In genomic region chr3:187926620-187927019, GRCh38 we compare ENCODE assay signal across 22 cellular contexts.
A peak's percentile ranks its signal among the peaks of the same experiment; 100 is the strongest.
DNase-seq lines count a peak whose midpoint lies in the region; ATAC-seq, FAIRE-seq and TF ChIP-seq lines count a peak whose summit lies in the region.
"Had no signal": no experiment of that assay in that cellular context is flagged by ENCODE, and none has a peak within 500 bp of the region (broad histone marks: within the 10 kb centered on the region; RNA-seq: fewer than 3 reads in every experiment).

No MANE protein-coding gene starts in this region.

- no peak for ATAC-seq in CD4-positive, CD25-positive, alpha-beta regulatory T cell (ENCODE audit: low read depth in 2 of 2)
- ATAC-seq in CD8-positive, alpha-beta T cell, result no peak
- no peak for ATAC-seq in HG03442 (IDR thresholded peaks at IDR 0.05; ENCODE audit: unreplicated experiment)
- ATAC-seq in HG03196 (IDR thresholded peaks at IDR 0.05; ENCODE audit: unreplicated experiment), result no peak
- ATAC-seq: left ventricle myocardium superior; stimulated activated memory B cell treated with anti-CD40 and anti-IgM and Interleukin-4, amounts not matched to agents 10 μg/mL and 1 μg/mL and 100 μg/mL, for 72 hours had no signal

- H3K36me3 Mint-ChIP-seq in CD4-positive, CD25-positive, alpha-beta regulatory T cell, result no peaks in the 10 kb centered on the region
- no peaks in the 10 kb centered on the region for H3K36me3 Mint-ChIP-seq in CD8-positive, alpha-beta T cell
- H3K36me3 Mint-ChIP-seq: naive B cell; stimulated activated memory B cell treated with anti-CD40 and anti-IgM and Interleukin-4, amounts not matched to agents 10 μg/mL and 1 μg/mL and 100 μg/mL, for 72 hours had no signal

- no peaks in the 10 kb centered on the region for H3K4me1 ChIP-seq in CD4-positive, CD25-positive, alpha-beta regulatory T cell (ENCODE audit: control insufficient read depth, insufficient read depth, low read length, poor library complexity, severe bottlenecking)
- peaks cover 11% of the 10 kb centered on the region for H3K4me1 ChIP-seq in CD8-positive, alpha-beta T cell (ENCODE audit: insufficient read depth, low read length)
- H3K4me1 ChIP-seq: thyroid gland had no signal

- no peaks in the 10 kb centered on the region for H3K27me3 ChIP-seq in CD4-positive, CD25-positive, alpha-beta regulatory T cell (ENCODE audit: control insufficient read depth, insufficient read depth, low read length)
- H3K27me3 ChIP-seq in CD8-positive, alpha-beta T cell (ENCODE audit: insufficient read depth, low read length), result no peaks in the 10 kb centered on the region
- no peaks in the 10 kb centered on the region for H3K27me3 ChIP-seq in SU-DHL-6 (ENCODE audit: low read length)
- H3K27me3 ChIP-seq in bronchial epithelial cell (ENCODE audit: control insufficient read depth, insufficient read depth, low read length), result no peaks in the 10 kb centered on the region
- H3K27me3 ChIP-seq: thyroid gland had no signal

- peaks cover 18 to 55% (median 22%) of the 10 kb centered on the region in 4 donors for H3K4me1 Mint-ChIP-seq in CD4-positive, CD25-positive, alpha-beta regulatory T cell
- H3K4me1 Mint-ChIP-seq in CD8-positive, alpha-beta T cell (ENCODE audit: low read depth), result peaks cover 38% of the 10 kb centered on the region

- peak overlapping the region in 2 of 3 donors; percentile 50 to 65 for H3K27ac Mint-ChIP-seq in CD4-positive, CD25-positive, alpha-beta regulatory T cell
- H3K27ac Mint-ChIP-seq in CD8-positive, alpha-beta T cell, result peak overlapping the region; percentile 33
- H3K27ac Mint-ChIP-seq: stimulated activated memory B cell treated with anti-CD40 and anti-IgM and Interleukin-4, amounts not matched to agents 10 μg/mL and 1 μg/mL and 100 μg/mL, for 72 hours had no signal

- H3K9me3 ChIP-seq in CD4-positive, CD25-positive, alpha-beta regulatory T cell (ENCODE audit: control insufficient read depth in 2 of 2, low read length in 2 of 2), result peaks cover 8 to 10% of the 10 kb centered on the region in 2 experiments
- H3K9me3 ChIP-seq in CD8-positive, alpha-beta T cell (ENCODE audit: low read length), result no peaks in the 10 kb centered on the region
- peaks cover 9% of the 10 kb centered on the region; the same call in 1 of the 2 replicates for H3K9me3 ChIP-seq in SU-DHL-6 (ENCODE audit: insufficient read depth, low read length)
- H3K9me3 ChIP-seq: thyroid gland had no signal

- no peak for TF ChIP-seq CTCF in CD8-positive, alpha-beta T cell (IDR thresholded peaks at IDR 0.05)
- TF ChIP-seq CTCF in SU-DHL-6 (IDR thresholded peaks at IDR 0.05; ENCODE audit: insufficient read depth, low read length, poor library complexity, severe bottlenecking), result no peak
- TF ChIP-seq CTCF in bronchial epithelial cell (IDR thresholded peaks at IDR 0.05; ENCODE audit: insufficient read depth, low read length, severe bottlenecking), result no peak

- H3K9ac ChIP-seq in SU-DHL-6 (ENCODE audit: low read length), result peak overlapping the region; percentile 62

- H3F3A ChIP-seq in SU-DHL-6 (ENCODE audit: insufficient read depth), result peaks cover 81% of the 10 kb centered on the region

- no peak overlapping the region for H2AFZ ChIP-seq in SU-DHL-6 (ENCODE audit: low read depth, low read length, severe bottlenecking)

- intact Hi-C loops in CD8-positive, alpha-beta T cell (cut with DNase I, micrococcal nuclease), result no loop called here

- H4K20me1 ChIP-seq in SU-DHL-6 (ENCODE audit: low read depth, low read length), result no peaks in the 10 kb centered on the region

- no peak overlapping the region for H3K27ac ChIP-seq in CD4-positive, CD25-positive, alpha-beta regulatory T cell (ENCODE audit: insufficient read depth, low read length, poor library complexity, severe bottlenecking)
- H3K27ac ChIP-seq in CD8-positive, alpha-beta T cell (ENCODE audit: low read depth, low read length), result no peak overlapping the region
- peak overlapping the region; percentile 99 for H3K27ac ChIP-seq in SU-DHL-6 (ENCODE audit: low read depth, low read length)
- H3K27ac ChIP-seq: coronary artery, thyroid gland had no signal

- POLR2A ChIA-PET in CD8-positive, alpha-beta T cell (lab: Charles Lee), result interaction anchor here (0.6 to 1.3 kb wide), 3 partner anchors 13 to 305 kb away, joined by 3 to 8 read pairs (median 3); no protein-coding TSS in a partner anchor

- no peak overlapping the region for H3K4me3 ChIP-seq in CD4-positive, CD25-positive, alpha-beta regulatory T cell (ENCODE audit: low read depth, low read length)
- no peak overlapping the region for H3K4me3 ChIP-seq in CD8-positive, alpha-beta T cell (ENCODE audit: low read depth, low read length)
- H3K4me3 ChIP-seq in SU-DHL-6 (ENCODE audit: insufficient read depth, low read length, poor library complexity, severe bottlenecking) (no peak overlapping the region), bronchial epithelial cell (ENCODE audit: low read depth, low read length) (no peak overlapping the region)
- H3K4me3 ChIP-seq: coronary artery, thyroid gland had no signal

- H3K9me2 ChIP-seq in SU-DHL-6 (replicated peaks; ENCODE audit: insufficient read depth, low read length), result no peaks in the 10 kb centered on the region

- H3K4me2 ChIP-seq in SU-DHL-6 (ENCODE audit: low read depth, low read length, poor library complexity, severe bottlenecking), result peak overlapping the region; percentile 54

- H3K4me3 Mint-ChIP-seq in CD4-positive, CD25-positive, alpha-beta regulatory T cell, result no peak overlapping the region
- H3K4me3 Mint-ChIP-seq in CD8-positive, alpha-beta T cell, result peak overlapping the region; percentile 23
- H3K4me3 Mint-ChIP-seq: naive B cell; stimulated activated memory B cell treated with anti-CD40 and anti-IgM and Interleukin-4, amounts not matched to agents 10 μg/mL and 1 μg/mL and 100 μg/mL, for 72 hours had no signal

- peaks cover 9% of the 10 kb centered on the region; the same call in 1 of the 2 replicates for H3K79me2 ChIP-seq in SU-DHL-6 (ENCODE audit: insufficient read depth, low read length)

- no peak for DNase-seq in CD4-positive, CD25-positive, alpha-beta regulatory T cell
- peak in 1 of 7 experiments; percentile 16 for DNase-seq in CD8-positive, alpha-beta T cell
- DNase-seq in bronchial epithelial cell (ENCODE audit: low read depth), result no peak
- DNase-seq in RPMI8226, result no peak
- DNase-seq: activated CD8-positive, alpha-beta memory T cell treated with anti-CD3 and anti-CD28 coated beads, Interleukin-2, amount 50 U/mL, for 48 hours; activated naive CD4-positive, alpha-beta T cell treated with Interleukin-2 at 50 U/mL for 16 hours; DMS 273 treated with DMSO at 0.1 percent for 48 hours; hypothalamus; KBM-7; left ventricle myocardium superior; naive B cell; NCI-H146; retina; SHP77 treated with DMSO at 0.1 percent for 48 hours; stimulated activated CD4-positive, alpha-beta T cell treated with anti-CD3 and anti-CD28 coated beads, Interleukin-2, amount 100 ng/mL, for 48 hours; thyroid gland had no signal

- peak; percentile 60 for FAIRE-seq in bronchial epithelial cell (lab: Jason Lieb, UNC)
- FAIRE-seq: endometrium had no signal

- no peaks in the 10 kb centered on the region for H3K36me3 ChIP-seq in CD4-positive, CD25-positive, alpha-beta regulatory T cell (ENCODE audit: control insufficient read depth, insufficient read depth, low read length)
- H3K36me3 ChIP-seq in CD8-positive, alpha-beta T cell (ENCODE audit: insufficient read depth, low read length), result no peaks in the 10 kb centered on the region
- H3K36me3 ChIP-seq in SU-DHL-6 (ENCODE audit: low read length) (peaks cover 11% of the 10 kb centered on the region), bronchial epithelial cell (ENCODE audit: control insufficient read depth, insufficient read depth, low read length) (no peaks in the 10 kb centered on the region)
- H3K36me3 ChIP-seq: thyroid gland had no signal

- CTCF ChIA-PET in CD8-positive, alpha-beta T cell (lab: Charles Lee), result interaction anchor here (1.4 kb wide), 1 partner anchor 187 kb away, joined by 3 read pairs; no protein-coding TSS in a partner anchor

- H3K9me3 Mint-ChIP-seq in CD4-positive, CD25-positive, alpha-beta regulatory T cell, result peaks cover under 1 to 11% (median 4%) of the 10 kb centered on the region in 7 donors
- H3K9me3 Mint-ChIP-seq in CD8-positive, alpha-beta T cell, result peaks cover 4% of the 10 kb centered on the region

- peaks cover 12% of the 10 kb centered on the region for H3K27me3 Mint-ChIP-seq in CD4-positive, CD25-positive, alpha-beta regulatory T cell
- H3K27me3 Mint-ChIP-seq in CD8-positive, alpha-beta T cell (ENCODE audit: low read depth), result no peaks in the 10 kb centered on the region
